16 cellular contexts compared by ENCODE assay signal in the genomic region with DNA sequence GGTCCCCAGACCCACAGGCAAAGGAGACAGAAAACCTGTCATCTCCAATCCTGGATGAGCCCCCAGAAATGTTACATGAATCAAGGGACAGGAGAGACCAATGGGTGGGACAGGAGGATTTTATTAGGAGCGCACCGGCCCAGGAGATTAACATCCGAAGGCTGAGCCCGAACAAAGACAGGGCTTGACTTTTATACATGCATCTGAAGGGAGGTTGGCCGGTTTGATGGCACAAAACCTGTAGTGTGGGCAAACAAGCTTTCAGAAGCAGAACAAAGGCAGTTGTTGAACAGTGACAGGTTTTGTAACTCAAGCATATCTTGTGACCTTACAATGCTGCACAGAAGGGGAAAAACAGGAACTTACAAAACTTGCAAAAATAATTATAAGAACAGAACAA.
DNase-seq lines count a peak whose midpoint lies in the region; ATAC-seq, FAIRE-seq and TF ChIP-seq lines count a peak whose summit lies in the region.
"Had no signal": no experiment of that assay in that cellular context is flagged by ENCODE, and none has a peak within 500 bp of the region (broad histone marks: within the 10 kb centered on the region; RNA-seq: fewer than 3 reads in every experiment).

No MANE protein-coding gene starts in this region.

- WGBS in right lobe of liver (ENCODE audit: insufficient coverage, low coverage, low lambda C conversion rate, missing lambda C conversion rate): 89% methylated on average over 5 of the region's 5 CpGs
- WGBS in HepG2 (ENCODE audit: low lambda C conversion rate): 74% methylated on average over 5 of the region's 5 CpGs
- WGBS in psoas muscle, 3 donors: 92 to 100% (median 95%) methylated on average over 5 of the region's 5 CpGs

- intact Hi-C loops in right lobe of liver (cut with DNase I) (no loop called here), HepG2 (cut with micrococcal nuclease; ENCODE audit: unreplicated experiment) (no loop called here), OCI-LY7 (cut with micrococcal nuclease; ENCODE audit: unreplicated experiment) (no loop called here), psoas muscle (cut with DNase I) (no loop called here)

- in situ Hi-C loops in HepG2 (cut with HindIII; ENCODE audit: extremely low pct_ligation_motif_present, low pct_unique_long_range_greater_than_20kb): loop anchor here (10.0 kb wide), 1 partner anchor 151 kb away; no protein-coding TSS in a partner anchor

- H3K36me3 ChIP-seq in right lobe of liver: no peaks in the 10 kb centered on the region
- no peaks in the 10 kb centered on the region for H3K36me3 ChIP-seq in HepG2 (replicated peaks in 1 of 2; ENCODE audit: control insufficient read depth in 1 of 2, insufficient read depth in 2 of 2, low read length in 2 of 2)
- H3K36me3 ChIP-seq in OCI-LY7 (ENCODE audit: insufficient read depth, low read length): no peaks in the 10 kb centered on the region
- H3K36me3 ChIP-seq in psoas muscle (ENCODE audit: insufficient read depth in 1 of 2, low read depth in 1 of 2): no peaks in the 10 kb centered on the region
- H3K36me3 ChIP-seq: neural progenitor cell had no signal

- no peak for TF ChIP-seq EP300 in HepG2 (IDR thresholded peaks at IDR 0.05; ENCODE audit: low read depth in 2 of 2, low read length in 2 of 2)
- no peak for TF ChIP-seq EP300 in HepG2 (CRISPR knock-in tag; IDR thresholded peaks at IDR 0.05; ENCODE audit: borderline replicate concordance)

- TF ChIP-seq CTCF in right lobe of liver (IDR thresholded peaks at IDR 0.05) (no peak), HepG2 (CRISPR knock-in tag; IDR thresholded peaks at IDR 0.05) (no peak), OCI-LY7 (conservative IDR thresholded peaks at IDR 0.05; ENCODE audit: low read length) (no peak), psoas muscle (IDR thresholded peaks at IDR 0.05) (no peak)

- H3K4me3 ChIP-seq in right lobe of liver (no peak overlapping the region), HepG2 (replicated peaks in 1 of 3; ENCODE audit: insufficient read depth in 1 of 3, low read depth in 2 of 3, low read length in 3 of 3) (no peak overlapping the region), OCI-LY7 (ENCODE audit: low read depth, low read length, poor library complexity, severe bottlenecking) (no peak overlapping the region), psoas muscle (no peak overlapping the region)
- H3K4me3 ChIP-seq: neural progenitor cell had no signal

- no peaks in the 10 kb centered on the region for H3K9me3 ChIP-seq in right lobe of liver
- no peaks in the 10 kb centered on the region for H3K9me3 ChIP-seq in HepG2 (ENCODE audit: low read length)
- H3K9me3 ChIP-seq in OCI-LY7 (ENCODE audit: low read length): no peaks in the 10 kb centered on the region
- no peaks in the 10 kb centered on the region for H3K9me3 ChIP-seq in psoas muscle

- no peak for TF ChIP-seq RAD21 in HepG2 (CRISPR knock-in tag; IDR thresholded peaks at IDR 0.05)

- no peak overlapping the region for H2AFZ ChIP-seq in HepG2 (ENCODE audit: low read length)
- H2AFZ ChIP-seq in OCI-LY7 (ENCODE audit: low read length): no peak overlapping the region
- H2AFZ ChIP-seq: neural progenitor cell had no signal

- no peak overlapping the region for H3K9ac ChIP-seq in HepG2 (ENCODE audit: insufficient read depth, low read depth, low read length)
- H3K9ac ChIP-seq: neural progenitor cell had no signal

- H3K79me2 ChIP-seq in HepG2 (ENCODE audit: insufficient read depth, low read length) (no peaks in the 10 kb centered on the region), OCI-LY7 (ENCODE audit: insufficient read depth, low read depth, low read length) (no peaks in the 10 kb centered on the region)

- H4K20me1 ChIP-seq in HepG2 (ENCODE audit: insufficient read depth, low read length): no peaks in the 10 kb centered on the region
- no peaks in the 10 kb centered on the region for H4K20me1 ChIP-seq in OCI-LY7 (ENCODE audit: insufficient read depth, low read length)

- FAIRE-seq in HepG2 (lab: Jason Lieb, UNC): no peak
- FAIRE-seq: small intestine had no signal

- H3K4me1 ChIP-seq in right lobe of liver (no peaks in the 10 kb centered on the region), HepG2 (ENCODE audit: insufficient read depth, low read length) (no peaks in the 10 kb centered on the region), OCI-LY7 (ENCODE audit: insufficient read depth, low read length, poor library complexity, severe bottlenecking) (no peaks in the 10 kb centered on the region), psoas muscle (no peaks in the 10 kb centered on the region)
- H3K4me1 ChIP-seq: neural progenitor cell had no signal

- CTCF ChIA-PET in HepG2 (lab: Yijun Ruan, JAX; ENCODE audit: low intra/inter-chr PET ratio, low total read pairs): no interaction called here
- CTCF ChIA-PET in OCI-LY7 (lab: Charles Lee; ENCODE audit: unreplicated experiment): no interaction called here

- H3K27ac ChIP-seq in right lobe of liver (peak overlapping the region in 2 of 3 donors; percentile 10 to 28), HepG2 (ENCODE audit: extremely low read length, insufficient read depth, low read length) (no peak overlapping the region), OCI-LY7 (ENCODE audit: low read depth, low read length, poor library complexity, severe bottlenecking) (no peak overlapping the region), layer of hippocampus (ENCODE audit: low read depth, low read length) (peak overlapping the region; percentile 47), psoas muscle (no peak overlapping the region)
- H3K27ac ChIP-seq: neural progenitor cell had no signal

- BruUV-seq in HepG2 (replicated peaks; lab: Mats Ljungman, UMichigan) (no TSS peak), OCI-LY7 (replicated peaks; lab: Mats Ljungman, UMichigan) (no TSS peak)

- no peak for TF ChIP-seq POLR2A in right lobe of liver (IDR thresholded peaks at IDR 0.05)
- no peak for TF ChIP-seq POLR2A in HepG2 (IDR thresholded peaks at IDR 0.05; ENCODE audit: insufficient read depth in 1 of 2, low read depth in 2 of 2, low read length in 2 of 2)

- ATAC-seq in right lobe of liver (peak; percentile 6 to 48 (median 38)), HepG2 (no peak), HG03432 (IDR thresholded peaks at IDR 0.05; ENCODE audit: unreplicated experiment) (no peak), psoas muscle (no peak)

- no peaks in the 10 kb centered on the region for H3K9me2 ChIP-seq in OCI-LY7 (ENCODE audit: insufficient read depth, low read length)

- DNase-seq in right lobe of liver (no peak), HepG2 (ENCODE audit: low spot score) (no peak), OCI-LY7 (ENCODE audit: low spot score) (peak; percentile 14), psoas muscle (no peak), NCI-H226 (no peak)
- DNase-seq in stimulated activated CD4-positive, alpha-beta T cell treated with anti-CD3 and anti-CD28 coated beads, Interleukin-4, amount 100 ng/mL, for 1 hour: no peak
- DNase-seq: ACHN; activated CD4-positive, alpha-beta T cell treated with anti-CD3 and anti-CD28 coated beads, Interleukin-2, amount 10 ng/mL, durations not matched to agents 24 days and 14 days; activated T-cell treated with anti-CD3 and anti-CD28 coated beads, Interleukin-2, amount 50 U/mL, for 48 hours; amniotic stem cell; hippocampal formation; NCI-H1048; small intestine had no signal

- no peaks in the 10 kb centered on the region for H3K27me3 ChIP-seq in right lobe of liver
- H3K27me3 ChIP-seq in HepG2 (ENCODE audit: control insufficient read depth in 1 of 2, insufficient read depth in 2 of 2, low read length in 2 of 2): peaks cover 0 to 22% of the 10 kb centered on the region in 2 experiments; a peak in 4 of 5 replicates
- H3K27me3 ChIP-seq in layer of hippocampus (ENCODE audit: control insufficient read depth, insufficient read depth, low read length): no peaks in the 10 kb centered on the region
- peaks cover 0 to 3% (median 0%) of the 10 kb centered on the region in 3 donors for H3K27me3 ChIP-seq in psoas muscle (ENCODE audit: insufficient read depth in 3 of 3, low read length in 2 of 3)
- H3K27me3 ChIP-seq: neural progenitor cell had no signal

- H3K4me2 ChIP-seq in HepG2 (ENCODE audit: low read depth, low read length): no peak overlapping the region
- no peak overlapping the region for H3K4me2 ChIP-seq in OCI-LY7 (ENCODE audit: low read length)
- H3K4me2 ChIP-seq: neural progenitor cell had no signal

- POLR2A ChIA-PET in HepG2 (lab: Yijun Ruan, JAX): no interaction called here
- POLR2A ChIA-PET in OCI-LY7 (lab: Charles Lee): no interaction called here

TF ChIP-seq in HepG2, 621 proteins besides CTCF, POLR2A, EP300 and RAD21 (continues in another document):
- TF ChIP-seq, protein P1, sequence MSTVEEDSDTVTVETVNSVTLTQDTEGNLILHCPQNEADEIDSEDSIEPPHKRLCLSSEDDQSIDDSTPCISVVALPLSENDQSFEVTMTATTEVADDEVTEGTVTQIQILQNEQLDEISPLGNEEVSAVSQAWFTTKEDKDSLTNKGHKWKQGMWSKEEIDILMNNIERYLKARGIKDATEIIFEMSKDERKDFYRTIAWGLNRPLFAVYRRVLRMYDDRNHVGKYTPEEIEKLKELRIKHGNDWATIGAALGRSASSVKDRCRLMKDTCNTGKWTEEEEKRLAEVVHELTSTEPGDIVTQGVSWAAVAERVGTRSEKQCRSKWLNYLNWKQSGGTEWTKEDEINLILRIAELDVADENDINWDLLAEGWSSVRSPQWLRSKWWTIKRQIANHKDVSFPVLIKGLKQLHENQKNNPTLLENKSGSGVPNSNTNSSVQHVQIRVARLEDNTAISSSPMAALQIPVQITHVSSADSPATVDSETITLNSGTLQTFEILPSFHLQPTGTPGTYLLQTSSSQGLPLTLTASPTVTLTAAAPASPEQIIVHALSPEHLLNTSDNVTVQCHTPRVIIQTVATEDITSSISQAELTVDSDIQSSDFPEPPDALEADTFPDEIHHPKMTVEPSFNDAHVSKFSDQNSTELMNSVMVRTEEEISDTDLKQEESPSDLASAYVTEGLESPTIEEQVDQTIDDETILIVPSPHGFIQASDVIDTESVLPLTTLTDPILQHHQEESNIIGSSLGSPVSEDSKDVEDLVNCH (CRISPR knock-in tag; IDR thresholded peaks at IDR 0.05): no peak
- TF ChIP-seq CREB1 (IDR thresholded peaks at IDR 0.05) (no peak), CREB1 (CRISPR knock-in tag; IDR thresholded peaks at IDR 0.05) (no peak), ZNF431 (CRISPR knock-in tag; IDR thresholded peaks at IDR 0.05; ENCODE audit: borderline replicate concordance, low read depth) (no peak), ZNF138 (CRISPR knock-in tag; IDR thresholded peaks at IDR 0.05; ENCODE audit: low read depth) (no peak), ZNF260 (CRISPR knock-in tag; IDR thresholded peaks at IDR 0.05; ENCODE audit: borderline replicate concordance, low read depth) (no peak), EEA1 (CRISPR knock-in tag; IDR thresholded peaks at IDR 0.05; ENCODE audit: borderline replicate concordance) (no peak), PHB2 (IDR thresholded peaks at IDR 0.05; ENCODE audit: partially characterized antibody) (no peak), ZNF547 (CRISPR knock-in tag; IDR thresholded peaks at IDR 0.05) (no peak), ZNF24 (IDR thresholded peaks at IDR 0.05) (no peak)

Comparison
In these comparisons a context has a peak if more than half of its experiments do, and no peak if none do; other contexts are left out.
1. ATAC-seq: peak in right lobe of liver (4 of 4); none in HepG2 (single experiment), HG03432 (single experiment) and psoas muscle (0 of 4).
2. H3K27ac ChIP-seq: peak in right lobe of liver (2 of 3) and layer of hippocampus (single experiment); none in HepG2 (single experiment), OCI-LY7 (single experiment) and psoas muscle (single experiment).